Comparison of ENCODE assay signal across 1 cellular context in genomic region chr2:119225084-119225864, GRCh38.
TF ChIP-seq lines count a peak whose summit lies in the region.

No MANE protein-coding gene starts in this region.

TF ChIP-seq in K562, 482 proteins besides CTCF, POLR2A, EP300 and RAD21 (continued from another document):
- TF ChIP-seq SIN3A (IDR thresholded peaks at IDR 0.05; ENCODE audit: borderline replicate concordance in 2 of 2, control insufficient read depth in 1 of 2, low read depth in 2 of 2, low read length in 2 of 2) = no peak
- TF ChIP-seq U2AF2 (optimal IDR thresholded peaks at IDR 0.05; ENCODE audit: low read depth, low read length) = no peak
- TF ChIP-seq NCOR1 (IDR thresholded peaks at IDR 0.05) = no peak
- TF ChIP-seq VEZF1 (CRISPR knock-in tag; IDR thresholded peaks at IDR 0.05) = no peak
- no peak for TF ChIP-seq ZNF143 (CRISPR knock-in tag; IDR thresholded peaks at IDR 0.05)
